16 cellular contexts compared by ENCODE assay signal in the genomic region with DNA sequence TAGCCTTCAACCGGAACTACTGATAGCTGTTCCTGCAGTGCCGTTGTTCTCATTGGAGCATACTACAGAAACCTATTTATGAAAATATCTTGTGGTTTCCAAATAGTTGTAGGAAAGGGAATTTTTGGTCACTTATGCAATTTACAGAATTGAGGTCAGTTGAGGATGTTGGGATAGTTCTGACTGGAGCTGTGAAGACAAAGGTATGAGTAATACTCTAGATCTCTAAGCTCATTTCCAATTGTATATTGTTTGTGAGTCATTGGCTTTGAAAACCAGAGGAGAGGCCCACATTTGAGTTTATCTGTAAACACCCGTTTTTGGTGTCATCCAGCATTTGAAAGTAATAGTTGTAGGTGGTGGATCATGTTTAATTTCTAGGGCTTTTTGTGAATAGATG.
DNase-seq lines count a peak whose midpoint lies in the region; FAIRE-seq and TF ChIP-seq lines count a peak whose summit lies in the region.
"Had no signal": no experiment of that assay in that cellular context is flagged by ENCODE, and none has a peak within 500 bp of the region (broad histone marks: within the 10 kb centered on the region; RNA-seq: fewer than 3 reads in every experiment).

No MANE protein-coding gene starts in this region.

- H3K4me3 ChIP-seq in HUES48 (ENCODE audit: low read depth, low read length) (no peak overlapping the region), brain microvascular endothelial cell (ENCODE audit: low read depth, low read length) (no peak overlapping the region), hepatocyte (no peak overlapping the region), suprapubic skin (no peak overlapping the region)
- H3K4me3 ChIP-seq: coronary artery, heart left ventricle, thyroid gland had no signal

- in situ Hi-C loops in brain microvascular endothelial cell (cut with HindIII; ENCODE audit: low pct_ligation_motif_present, low sequenced_read_pairs), result no loop called here

- H3K9me2 ChIP-seq in hepatocyte (replicated peaks; ENCODE audit: insufficient read depth), result no peaks in the 10 kb centered on the region

- H3K4me1 ChIP-seq in HUES48 (ENCODE audit: control insufficient read depth, insufficient read depth, low read length) (peaks cover 34% of the 10 kb centered on the region), hepatocyte (ENCODE audit: insufficient read depth) (no peaks in the 10 kb centered on the region), suprapubic skin (no peaks in the 10 kb centered on the region)
- H3K4me1 ChIP-seq: heart left ventricle had no signal

- peak; percentile 93 for DNase-seq in AG08395 (ENCODE audit: low spot score)
- DNase-seq in brain microvascular endothelial cell, result peak; percentile 83
- peak; percentile 88 for DNase-seq in kidney tubule cell (ENCODE audit: low spot score)
- no peak for DNase-seq in hepatocyte (ENCODE audit: low spot score)
- DNase-seq in GM19239 (ENCODE audit: insufficient read length, low spot score), result no peak
- no peak for DNase-seq in CD1c-positive myeloid dendritic cell (ENCODE audit: extremely low spot score)
- DNase-seq in suprapubic skin (ENCODE audit: low spot score in 2 of 2), result no peak
- DNase-seq: activated CD4-positive, alpha-beta T cell treated with anti-CD3 and anti-CD28 coated beads, Interleukin-2, amount 50 U/mL, for 48 hours; CD4-positive, CD25-positive, alpha-beta regulatory T cell; heart left ventricle; NCI-H187; NK-92 treated with Interleukin-12 subunit alpha and Interleukin-12 subunit beta, amount 100 ng/mL, for 24 hours; right cardiac atrium; thyroid gland had no signal

- WGBS in hepatocyte (ENCODE audit: low lambda C conversion rate, missing lambda C conversion rate), result 77% methylated on average over 3 of the region's 3 CpGs
- WGBS in suprapubic skin, result 70% methylated on average over 3 of the region's 3 CpGs

- no peaks in the 10 kb centered on the region for H3K9me3 ChIP-seq in HUES48 (ENCODE audit: control insufficient read depth, insufficient read depth, low read length)
- H3K9me3 ChIP-seq in hepatocyte (ENCODE audit: low read depth), result no peaks in the 10 kb centered on the region
- H3K9me3 ChIP-seq in suprapubic skin, result no peaks in the 10 kb centered on the region
- H3K9me3 ChIP-seq: heart left ventricle, thyroid gland had no signal

- TF ChIP-seq POLR2A in suprapubic skin (IDR thresholded peaks at IDR 0.05), result no peak

- no peaks in the 10 kb centered on the region for H3K79me2 ChIP-seq in hepatocyte

- TF ChIP-seq CTCF in brain microvascular endothelial cell (IDR thresholded peaks at IDR 0.05; ENCODE audit: low read depth, low read length, missing control alignments), result no peak
- no peak for TF ChIP-seq CTCF in hepatocyte (IDR thresholded peaks at IDR 0.05; ENCODE audit: poor library complexity)
- TF ChIP-seq CTCF in suprapubic skin (IDR thresholded peaks at IDR 0.05), result no peak

- H2AFZ ChIP-seq in hepatocyte, result no peak overlapping the region

- H4K20me1 ChIP-seq in hepatocyte (ENCODE audit: insufficient read depth, poor library complexity, severe bottlenecking), result no peaks in the 10 kb centered on the region

- H3K27ac ChIP-seq in HUES48 (ENCODE audit: low read depth, low read length) (peak overlapping the region; percentile 66), brain microvascular endothelial cell (peak overlapping the region; percentile 58), hepatocyte (no peak overlapping the region), suprapubic skin (no peak overlapping the region)
- H3K27ac ChIP-seq: coronary artery, heart left ventricle, thyroid gland had no signal

- H3K9ac ChIP-seq in HUES48 (ENCODE audit: low read depth, low read length), result no peak overlapping the region

- H3K36me3 ChIP-seq in HUES48 (ENCODE audit: control insufficient read depth, insufficient read depth, low read length) (no peaks in the 10 kb centered on the region), brain microvascular endothelial cell (replicated peaks) (no peaks in the 10 kb centered on the region), hepatocyte (replicated peaks; ENCODE audit: insufficient read depth, low read depth) (no peaks in the 10 kb centered on the region), suprapubic skin (no peaks in the 10 kb centered on the region)
- H3K36me3 ChIP-seq: heart left ventricle, thyroid gland had no signal

- FAIRE-seq in GM19239 (lab: Jason Lieb, UNC), result no peak

- H3K27me3 ChIP-seq in HUES48 (ENCODE audit: control insufficient read depth, insufficient read depth, low read length) (no peaks in the 10 kb centered on the region), brain microvascular endothelial cell (replicated peaks) (no peaks in the 10 kb centered on the region), hepatocyte (no peaks in the 10 kb centered on the region), suprapubic skin (no peaks in the 10 kb centered on the region)
- H3K27me3 ChIP-seq: heart left ventricle, thyroid gland had no signal

- no peak for TF ChIP-seq EP300 in suprapubic skin (IDR thresholded peaks at IDR 0.05)

- no peak overlapping the region for H3K4me2 ChIP-seq in hepatocyte

Comparison
In these comparisons a context has a peak if more than half of its experiments do, and no peak if none do; other contexts are left out.
1. DNase-seq: peak in AG08395 (single experiment), brain microvascular endothelial cell (single experiment) and kidney tubule cell (single experiment); none in hepatocyte (single experiment), GM19239 (single experiment), CD1c-positive myeloid dendritic cell (single experiment) and suprapubic skin (0 of 2).
2. H3K27ac ChIP-seq: peak in HUES48 (single experiment) and brain microvascular endothelial cell (single experiment); none in hepatocyte (single experiment) and suprapubic skin (single experiment).